Comparison of ENCODE assay signal across 9 cellular contexts in the genomic region with DNA sequence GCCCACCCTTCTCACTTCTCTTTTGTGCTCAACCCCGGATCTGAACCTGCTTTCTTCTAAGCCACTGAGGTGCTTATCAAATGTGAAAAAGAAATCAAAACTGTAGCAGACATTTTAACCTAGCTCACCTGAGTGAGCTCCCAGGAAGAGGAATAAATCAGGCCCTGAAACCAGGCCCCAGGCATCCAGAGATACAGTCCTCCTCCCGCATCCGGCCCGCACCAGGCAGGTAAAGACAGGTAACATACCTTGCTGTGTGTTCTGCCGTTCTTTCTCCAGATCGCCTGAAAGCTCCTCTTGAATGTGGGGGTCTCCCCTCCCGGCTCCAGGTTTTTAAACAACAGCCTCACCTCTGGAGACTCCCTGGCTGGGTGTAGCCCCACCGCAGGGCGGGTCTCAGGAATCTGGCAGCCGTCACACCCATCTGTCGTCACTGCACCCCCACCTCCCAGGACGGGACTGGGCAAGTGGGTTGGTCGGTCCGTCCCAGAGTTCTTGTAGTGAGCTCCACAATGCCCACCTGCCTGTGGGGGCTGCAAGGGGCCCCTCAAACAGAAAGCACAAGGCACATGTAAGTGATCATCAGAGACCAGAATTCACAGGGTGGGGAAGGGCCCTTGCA. TPM values are rescaled to one million over a fixed set of nuclear protein-coding genes. Genes with fewer than 3 reads are reported as not detected.
A peak's percentile ranks its signal among the peaks of the same experiment; 100 is the strongest.
DNase-seq lines count a peak whose midpoint lies in the region; ATAC-seq, FAIRE-seq and TF ChIP-seq lines count a peak whose summit lies in the region.
"Had no signal": no experiment of that assay in that cellular context is flagged by ENCODE, and none has a peak within 500 bp of the region (broad histone marks: within the 10 kb centered on the region; RNA-seq: fewer than 3 reads in every experiment).

Gene LAMB3 (minus strand): TSS at position 305 of the 622 bp plus-strand sequence. CDS start 1,481 bp downstream, outside the sequence.

- no peaks in the 10 kb centered on the region for H3K9me1 ChIP-seq in keratinocyte (ENCODE audit: control insufficient read depth, extremely low read depth, insufficient read depth, low read length)

- peaks cover 39% of the 10 kb centered on the region for H4K20me1 ChIP-seq in keratinocyte (ENCODE audit: control insufficient read depth, extremely low read depth, insufficient read depth, low read length)

- H3K36me3 ChIP-seq in keratinocyte (ENCODE audit: control insufficient read depth in 2 of 2, extremely low read depth in 1 of 2, insufficient read depth in 2 of 2, low read length in 2 of 2), result peaks cover 29 to 42% of the 10 kb centered on the region in 2 experiments

- H3K4me3 Mint-ChIP-seq in T-helper 1 cell treated with Interleukin-12 subunit alpha and Interleukin-12 subunit beta and Interleukin-4 antibody, amounts not matched to agents 30 μg/mL and 1 μg/mL, for 36 hours, result peak within 1 kb of the TSS; percentile 26
- H3K4me3 Mint-ChIP-seq in stimulated activated effector memory CD8-positive, alpha-beta T cell treated with anti-CD3 and anti-CD28 coated beads, Interleukin-12 subunit alpha, Interleukin-12 subunit beta, amount 100 ng/mL, for 72 hours, result no peak within 1 kb of the TSS

- dilution Hi-C loops in keratinocyte (cut with MboI; ENCODE audit: extremely low pct_ligation_motif_present, low sequenced_read_pairs), result no loop called here

- DNase-seq in NCI-H748 (lab: John Stamatoyannopoulos, UW; ENCODE audit: unreplicated experiment), result peak; percentile 15
- DNase-seq in NCI-H748 treated with DMSO at 0.1 percent for 48 hours (lab: John Stamatoyannopoulos, UW), result no peak
- DNase-seq in keratinocyte (ENCODE audit: low read depth, low spot score), result peak; percentile 97
- DNase-seq in stimulated activated effector memory CD8-positive, alpha-beta T cell treated with anti-CD3 and anti-CD28 coated beads, Interleukin-12 subunit alpha, Interleukin-12 subunit beta, amount 100 ng/mL, for 72 hours (ENCODE audit: low spot score in 2 of 2), result no peak
- no peak for DNase-seq in NCI-H1436 (lab: John Stamatoyannopoulos, UW)
- DNase-seq in SIG-M5 (lab: John Stamatoyannopoulos, UW), result no peak

- peaks cover 5% of the 10 kb centered on the region for H3K36me3 Mint-ChIP-seq in T-helper 1 cell treated with Interleukin-12 subunit alpha and Interleukin-12 subunit beta and Interleukin-4 antibody, amounts not matched to agents 30 μg/mL and 1 μg/mL, for 36 hours (ENCODE audit: low read depth)
- H3K36me3 Mint-ChIP-seq in stimulated activated effector memory CD8-positive, alpha-beta T cell treated with anti-CD3 and anti-CD28 coated beads, Interleukin-12 subunit alpha, Interleukin-12 subunit beta, amount 100 ng/mL, for 72 hours, result no peaks in the 10 kb centered on the region

- TF ChIP-seq CTCF in keratinocyte (optimal IDR thresholded peaks at IDR 0.05 in 1 of 3, IDR thresholded peaks at IDR 0.05 in 1 of 3, conservative IDR thresholded peaks at IDR 0.05 in 1 of 3; ENCODE audit: extremely low read depth in 1 of 3, insufficient read depth in 2 of 3, low read length in 3 of 3), result peak in 1 of 3 experiments; percentile 25

- no peak within 1 kb of the TSS for H2AFZ ChIP-seq in keratinocyte (ENCODE audit: control insufficient read depth, low read length)

- H3K27ac Mint-ChIP-seq in T-helper 1 cell treated with Interleukin-12 subunit alpha and Interleukin-12 subunit beta and Interleukin-4 antibody, amounts not matched to agents 30 μg/mL and 1 μg/mL, for 36 hours, result peak within 1 kb of the TSS; percentile 93
- peak within 1 kb of the TSS; percentile 74 for H3K27ac Mint-ChIP-seq in stimulated activated effector memory CD8-positive, alpha-beta T cell treated with anti-CD3 and anti-CD28 coated beads, Interleukin-12 subunit alpha, Interleukin-12 subunit beta, amount 100 ng/mL, for 72 hours

- H3K9ac ChIP-seq in keratinocyte (ENCODE audit: control insufficient read depth, extremely low read depth, insufficient read depth, low read length), result peak within 1 kb of the TSS; percentile 99
- H3K9ac ChIP-seq: KMS-11 had no signal

- H3K27ac ChIP-seq in keratinocyte (ENCODE audit: control insufficient read depth, insufficient read depth, low read length), result peak within 1 kb of the TSS; percentile 100
- H3K27ac ChIP-seq: KMS-11 had no signal

- no peaks in the 10 kb centered on the region for H3K9me3 Mint-ChIP-seq in T-helper 1 cell treated with Interleukin-12 subunit alpha and Interleukin-12 subunit beta and Interleukin-4 antibody, amounts not matched to agents 30 μg/mL and 1 μg/mL, for 36 hours
- H3K9me3 Mint-ChIP-seq in stimulated activated effector memory CD8-positive, alpha-beta T cell treated with anti-CD3 and anti-CD28 coated beads, Interleukin-12 subunit alpha, Interleukin-12 subunit beta, amount 100 ng/mL, for 72 hours, result no peaks in the 10 kb centered on the region

- H3K79me2 ChIP-seq in keratinocyte (ENCODE audit: control insufficient read depth, insufficient read depth, low read length), result peaks cover 65% of the 10 kb centered on the region

- H3K4me2 ChIP-seq in keratinocyte (ENCODE audit: control insufficient read depth, extremely low read depth, insufficient read depth, low read depth, low read length), result peak within 1 kb of the TSS; percentile 99
- H3K4me2 ChIP-seq: KMS-11 had no signal

- FAIRE-seq in keratinocyte (lab: Jason Lieb, UNC), result peak; percentile 92

- peaks cover 76% of the 10 kb centered on the region for H3K4me1 ChIP-seq in keratinocyte (ENCODE audit: control insufficient read depth, extremely low read depth, insufficient read depth, low read length)

- H3K4me1 Mint-ChIP-seq in T-helper 1 cell treated with Interleukin-12 subunit alpha and Interleukin-12 subunit beta and Interleukin-4 antibody, amounts not matched to agents 30 μg/mL and 1 μg/mL, for 36 hours (ENCODE audit: low read depth), result peaks cover 61% of the 10 kb centered on the region
- peaks cover 49% of the 10 kb centered on the region for H3K4me1 Mint-ChIP-seq in stimulated activated effector memory CD8-positive, alpha-beta T cell treated with anti-CD3 and anti-CD28 coated beads, Interleukin-12 subunit alpha, Interleukin-12 subunit beta, amount 100 ng/mL, for 72 hours

- no peaks in the 10 kb centered on the region for H3K27me3 Mint-ChIP-seq in T-helper 1 cell treated with Interleukin-12 subunit alpha and Interleukin-12 subunit beta and Interleukin-4 antibody, amounts not matched to agents 30 μg/mL and 1 μg/mL, for 36 hours (ENCODE audit: low read depth)

- no peaks in the 10 kb centered on the region for H3K27me3 ChIP-seq in keratinocyte (ENCODE audit: control insufficient read depth, extremely low read depth, insufficient read depth, low read length)

- H3K4me3 ChIP-seq in keratinocyte (ENCODE audit: control insufficient read depth in 2 of 3, extremely low read depth in 1 of 3, insufficient read depth in 2 of 3, low read depth in 1 of 3, low read length in 3 of 3), result peak within 1 kb of the TSS; percentile 71 to 97 (median 97)

- H3K9me3 ChIP-seq in keratinocyte (ENCODE audit: control insufficient read depth, low read depth, low read length), result no peaks in the 10 kb centered on the region

- ATAC-seq in stimulated activated effector memory CD8-positive, alpha-beta T cell treated with anti-CD3 and anti-CD28 coated beads, Interleukin-12 subunit alpha, Interleukin-12 subunit beta, amount 100 ng/mL, for 72 hours, result no peak
- ATAC-seq in GM21737 (IDR thresholded peaks at IDR 0.05; ENCODE audit: unreplicated experiment), result no peak

RNA-seq across cellular contexts. Expression of gene LAMB3, which starts in this region (rescaled TPM):
- polyA plus RNA-seq in keratinocyte, result 659 to 1,206 TPM (median 953 TPM) in 3 replicates
- 649 TPM for polyA plus RNA-seq in keratinocyte (2011; ENCODE audit: low read depth)
- 240 and 422 TPM in 2 replicates for polyA plus RNA-seq in keratinocyte (2011; cell fraction: cytosol; rRNA removed)
- polyA plus RNA-seq in keratinocyte (2011; cell fraction: nucleus; rRNA removed), result 2,965 and 3,376 TPM in 2 replicates
- polyA plus RNA-seq in keratinocyte (2012; ENCODE audit: low replicate concordance), result 638 and 1,913 TPM in 2 replicates
- polyA minus RNA-seq in keratinocyte, result 1,171 to 2,790 TPM (median 1,215 TPM) in 3 replicates
- polyA minus RNA-seq in keratinocyte (2011; cell fraction: cytosol; rRNA and poly(A)+ RNA removed), result 1,139 TPM
- polyA minus RNA-seq in keratinocyte (2011; cell fraction: nucleus; rRNA and poly(A)+ RNA removed), result 3,983 and 4,160 TPM in 2 replicates

Comparison
In these comparisons a context has a peak if more than half of its experiments do, and no peak if none do; other contexts are left out.
1. DNase-seq: peak in NCI-H748 (single experiment) and keratinocyte (single experiment); none in NCI-H748 treated with DMSO at 0.1 percent for 48 hours (single experiment), stimulated activated effector memory CD8-positive, alpha-beta T cell treated with anti-CD3 and anti-CD28 coated beads, Interleukin-12 subunit alpha, Interleukin-12 subunit beta, amount 100 ng/mL, for 72 hours (0 of 2), NCI-H1436 (single experiment) and SIG-M5 (single experiment).